In genomic region chr19:55695511-55696290, GRCh38 we compare ENCODE assay signal across 1 cellular context.
TF ChIP-seq lines count a peak whose summit lies in the region.

No MANE protein-coding gene starts in this region.

TF ChIP-seq in IMR-90, 13 proteins besides CTCF, POLR2A, EP300 and RAD21:
- TF ChIP-seq SMC3 (IDR thresholded peaks at IDR 0.05; ENCODE audit: low read depth, low read length) = no peak
- no peak for TF ChIP-seq MAFK (IDR thresholded peaks at IDR 0.05; ENCODE audit: low read depth, low read length)
- TF ChIP-seq CHD1 (IDR thresholded peaks at IDR 0.05; ENCODE audit: low read depth, low read length) = no peak
TF ChIP-seq in IMR-90: peak in this region for 0.
